13 cellular contexts compared by ENCODE assay signal in genomic region chr10:117449636-117450035, GRCh38.
A peak's percentile ranks its signal among the peaks of the same experiment; 100 is the strongest.
DNase-seq lines count a peak whose midpoint lies in the region; ATAC-seq, FAIRE-seq and TF ChIP-seq lines count a peak whose summit lies in the region.
"Had no signal": no experiment of that assay in that cellular context is flagged by ENCODE, and none has a peak within 500 bp of the region (broad histone marks: within the 10 kb centered on the region; RNA-seq: fewer than 3 reads in every experiment).

No MANE protein-coding gene starts in this region.

- dilution Hi-C loops in keratinocyte (cut with MboI; ENCODE audit: extremely low pct_ligation_motif_present, low sequenced_read_pairs) = no loop called here

- TF ChIP-seq CTCF in AG09309 (IDR thresholded peaks at IDR 0.05; ENCODE audit: control insufficient read depth, insufficient read depth, low read depth, low read length, missing control alignments) (peak; percentile 24), astrocyte of the cerebellum (IDR thresholded peaks at IDR 0.05; ENCODE audit: low read depth, low read length, missing control alignments) (peak; percentile 38), keratinocyte (optimal IDR thresholded peaks at IDR 0.05 in 1 of 3, IDR thresholded peaks at IDR 0.05 in 1 of 3, conservative IDR thresholded peaks at IDR 0.05 in 1 of 3; ENCODE audit: extremely low read depth in 1 of 3, insufficient read depth in 2 of 3, low read length in 3 of 3) (peak; percentile 24 to 50 (median 26))

- no peak overlapping the region for H3K27ac ChIP-seq in keratinocyte (ENCODE audit: control insufficient read depth, insufficient read depth, low read length)
- H3K27ac ChIP-seq: ovary had no signal

- no peaks in the 10 kb centered on the region for H3K79me2 ChIP-seq in keratinocyte (ENCODE audit: control insufficient read depth, insufficient read depth, low read length)

- no peaks in the 10 kb centered on the region for H3K9me1 ChIP-seq in keratinocyte (ENCODE audit: control insufficient read depth, extremely low read depth, insufficient read depth, low read length)

- FAIRE-seq in keratinocyte (lab: Jason Lieb, UNC) = no peak
- FAIRE-seq: GM18507 had no signal

- H3K4me3 ChIP-seq in AG09309 (ENCODE audit: control insufficient read depth, low read depth, low read length) = no peak overlapping the region
- H3K4me3 ChIP-seq in astrocyte of the cerebellum (ENCODE audit: low read depth, low read length) = no peak overlapping the region
- H3K4me3 ChIP-seq in keratinocyte (ENCODE audit: control insufficient read depth in 2 of 3, extremely low read depth in 1 of 3, insufficient read depth in 2 of 3, low read depth in 1 of 3, low read length in 3 of 3) = no peak overlapping the region
- H3K4me3 ChIP-seq: ovary had no signal

- H2AFZ ChIP-seq in keratinocyte (ENCODE audit: control insufficient read depth, low read length) = no peak overlapping the region

- no peak overlapping the region for H3K4me2 ChIP-seq in keratinocyte (ENCODE audit: control insufficient read depth, extremely low read depth, insufficient read depth, low read depth, low read length)

- no peaks in the 10 kb centered on the region for H3K36me3 ChIP-seq in keratinocyte (ENCODE audit: control insufficient read depth in 2 of 2, extremely low read depth in 1 of 2, insufficient read depth in 2 of 2, low read length in 2 of 2)
- H3K36me3 ChIP-seq: ovary had no signal

- ATAC-seq in HG03457 (IDR thresholded peaks at IDR 0.05; ENCODE audit: unreplicated experiment) = no peak
- ATAC-seq in GM19395 (IDR thresholded peaks at IDR 0.05; ENCODE audit: unreplicated experiment) = no peak
- no peak for ATAC-seq in HG02970 (IDR thresholded peaks at IDR 0.05; ENCODE audit: low FRiP score, unreplicated experiment)
- ATAC-seq: Panc1 had no signal

- in situ Hi-C loops in astrocyte of the cerebellum (cut with HindIII; ENCODE audit: low sequenced_read_pairs) = loop anchor here (25.0 kb wide), 1 partner anchor 237 kb away; no protein-coding TSS in a partner anchor

- no peak overlapping the region for H3K9ac ChIP-seq in keratinocyte (ENCODE audit: control insufficient read depth, extremely low read depth, insufficient read depth, low read length)

- H4K20me1 ChIP-seq in keratinocyte (ENCODE audit: control insufficient read depth, extremely low read depth, insufficient read depth, low read length) = no peaks in the 10 kb centered on the region

- no peaks in the 10 kb centered on the region for H3K9me3 ChIP-seq in keratinocyte (ENCODE audit: control insufficient read depth, low read depth, low read length)

- no peaks in the 10 kb centered on the region for H3K27me3 ChIP-seq in keratinocyte (ENCODE audit: control insufficient read depth, extremely low read depth, insufficient read depth, low read length)
- H3K27me3 ChIP-seq: ovary had no signal

- H3K4me1 ChIP-seq in keratinocyte (ENCODE audit: control insufficient read depth, extremely low read depth, insufficient read depth, low read length) = no peaks in the 10 kb centered on the region

- no peak for DNase-seq in AG09309 (ENCODE audit: low read depth)
- DNase-seq in HT-29 (ENCODE audit: low spot score) = peak; percentile 53
- DNase-seq in astrocyte of the cerebellum (ENCODE audit: low read depth) = no peak
- no peak for DNase-seq in keratinocyte (ENCODE audit: low read depth, low spot score)
- no peak for DNase-seq in medulla oblongata (ENCODE audit: extremely low spot score)
- DNase-seq: activated CD4-positive, alpha-beta T cell treated with anti-CD3 and anti-CD28 coated beads, Interleukin-2, amount 50 U/mL, for 1 hour; ovary; T-helper 2 cell had no signal
